8 cellular contexts compared by ENCODE assay signal in the genomic region with DNA sequence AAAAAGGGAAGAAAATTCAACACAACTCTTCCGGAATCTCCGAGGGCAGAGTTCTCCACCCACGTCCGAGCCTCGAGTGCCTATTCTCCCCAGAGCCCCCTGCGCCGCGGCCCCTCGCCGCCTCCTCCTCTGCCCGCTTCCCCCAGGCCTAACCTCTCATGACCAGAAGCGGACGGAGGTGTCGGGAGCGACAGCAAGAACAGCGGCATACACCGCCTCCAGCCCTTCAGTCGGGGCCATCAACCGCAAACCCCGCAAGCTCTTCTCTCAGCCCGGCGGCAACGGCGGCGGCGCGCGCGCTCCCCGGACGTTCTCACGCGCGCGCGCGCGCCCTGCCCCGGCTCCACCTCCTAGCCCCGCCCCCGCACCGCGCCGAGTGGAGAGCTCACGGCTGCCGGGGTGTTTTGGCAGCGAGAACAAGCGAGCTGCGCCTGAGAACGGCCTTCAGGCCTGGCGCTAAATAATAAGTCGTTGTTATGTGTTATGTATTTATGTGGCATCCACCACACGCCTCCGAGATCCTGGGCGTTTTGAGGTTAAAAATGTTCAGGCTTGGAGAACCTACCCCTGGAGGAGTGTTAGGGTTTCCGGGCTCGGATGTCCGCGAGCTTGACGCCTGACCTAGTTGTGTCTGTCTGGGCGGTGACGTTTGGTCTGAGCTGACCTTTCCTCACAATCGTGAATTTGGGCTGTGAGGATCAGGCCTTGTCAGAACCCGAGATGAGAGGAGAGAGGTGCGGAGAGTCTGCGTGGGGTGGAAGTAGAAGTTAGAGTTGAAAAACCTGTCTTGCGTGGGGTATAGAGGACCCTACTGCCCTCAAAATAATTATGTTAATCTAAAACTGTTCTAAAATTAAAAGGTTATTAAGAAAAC. TPM values are rescaled to one million over a fixed set of nuclear protein-coding genes. Genes with fewer than 3 reads are reported as not detected.
DNase-seq lines count a peak whose midpoint lies in the region; ATAC-seq and TF ChIP-seq lines count a peak whose summit lies in the region.

Gene RNFT1 (minus strand): TSS at position 286 of the 874 bp plus-strand sequence. CDS start 77 bp downstream, at position 209.

- H3K27ac Mint-ChIP-seq in activated CD4-positive, alpha-beta T cell treated with anti-CD3 and anti-CD28 coated beads, Interleukin-2, amount 10 ng/mL, durations not matched to agents 7 days and 5 days: peak within 1 kb of the TSS; percentile 88

- H3K27ac ChIP-seq in coronary artery: peak within 1 kb of the TSS; percentile 90 to 93

- peaks cover 5% of the 10 kb centered on the region for H3K36me3 Mint-ChIP-seq in activated CD4-positive, alpha-beta T cell treated with anti-CD3 and anti-CD28 coated beads, Interleukin-2, amount 10 ng/mL, durations not matched to agents 7 days and 5 days (ENCODE audit: low read depth)

- DNase-seq in AG08395 (ENCODE audit: low spot score) (peak; percentile 93), NCI-H526 treated with DMSO at 0.1 percent for 48 hours (lab: John Stamatoyannopoulos, UW) (peak; percentile 80), coronary artery (ENCODE audit: low spot score) (peak; percentile 90), left colon (peak; percentile 84 to 97)
- peak; percentile 91 for DNase-seq in activated CD4-positive, alpha-beta T cell treated with anti-CD3 and anti-CD28 coated beads, Interleukin-2, amount 10 ng/mL, durations not matched to agents 7 days and 5 days
- peak; percentile 86 to 98 (median 93) for DNase-seq in stimulated activated CD4-positive, alpha-beta T cell treated with anti-CD3 and anti-CD28 coated beads, Interleukin-1b, Interleukin-23, amount 100 ng/mL, for 24 hours (ENCODE audit: low read depth in 4 of 4, low spot score in 1 of 4)

- H3K4me3 ChIP-seq in coronary artery: peak within 1 kb of the TSS; percentile 80

- intact Hi-C loops in left colon (cut with DNase I, micrococcal nuclease): no loop called here

- H3K4me1 Mint-ChIP-seq in activated CD4-positive, alpha-beta T cell treated with anti-CD3 and anti-CD28 coated beads, Interleukin-2, amount 10 ng/mL, durations not matched to agents 7 days and 5 days: peaks cover 24% of the 10 kb centered on the region

- ATAC-seq in GM19035 (IDR thresholded peaks at IDR 0.05; ENCODE audit: unreplicated experiment) (peak; percentile 88), HG03354 (IDR thresholded peaks at IDR 0.05; ENCODE audit: poor library complexity, severe bottlenecking, unreplicated experiment) (peak; percentile 89), left colon (peak; percentile 97)

- peaks cover 2% of the 10 kb centered on the region for H3K27me3 Mint-ChIP-seq in activated CD4-positive, alpha-beta T cell treated with anti-CD3 and anti-CD28 coated beads, Interleukin-2, amount 10 ng/mL, durations not matched to agents 7 days and 5 days

- H3K4me3 Mint-ChIP-seq in activated CD4-positive, alpha-beta T cell treated with anti-CD3 and anti-CD28 coated beads, Interleukin-2, amount 10 ng/mL, durations not matched to agents 7 days and 5 days: peak within 1 kb of the TSS; percentile 81

- TF ChIP-seq CTCF in coronary artery (IDR thresholded peaks at IDR 0.05): no peak

- H3K9me3 Mint-ChIP-seq in activated CD4-positive, alpha-beta T cell treated with anti-CD3 and anti-CD28 coated beads, Interleukin-2, amount 10 ng/mL, durations not matched to agents 7 days and 5 days: no peaks in the 10 kb centered on the region

- POLR2A ChIA-PET in activated CD4-positive, alpha-beta T cell treated with anti-CD3 and anti-CD28 coated beads, Interleukin-2, amount 10 ng/mL, durations not matched to agents 7 days and 5 days (lab: Charles Lee): interaction anchor here (0.7 to 1.4 kb wide), 4 partner anchors 27 to 573 kb away, joined by 3 to 5 read pairs (median 4); partner anchors contain the start of genes PTRH2 and VMP1

- CTCF ChIA-PET in activated CD4-positive, alpha-beta T cell treated with anti-CD3 and anti-CD28 coated beads, Interleukin-2, amount 10 ng/mL, durations not matched to agents 7 days and 5 days (lab: Charles Lee): interaction anchor here (1.1 to 1.2 kb wide), 2 partner anchors 9 to 257 kb away, joined by 3 read pairs; partner anchors contain the start of genes PTRH2 and VMP1

RNA-seq across cellular contexts. Expression of gene RNFT1, which starts in this region (rescaled TPM):
- 10 to 100 TPM; 16.6 to 18.2 TPM for total RNA-seq in activated CD4-positive, alpha-beta T cell treated with anti-CD3 and anti-CD28 coated beads, Interleukin-2, amount 10 ng/mL, durations not matched to agents 7 days and 5 days
- total RNA-seq in left colon: 10 to 100 TPM; 23.9 to 25.7 TPM

Comparison
In these comparisons a context has a peak if more than half of its experiments do, and no peak if none do; other contexts are left out.
1. Peak in every context shown above with its lines: DNase-seq, ATAC-seq, H3K4me3 ChIP-seq and H3K27ac ChIP-seq.